ENCODE assay signal across 2 cellular contexts in the genomic region with DNA sequence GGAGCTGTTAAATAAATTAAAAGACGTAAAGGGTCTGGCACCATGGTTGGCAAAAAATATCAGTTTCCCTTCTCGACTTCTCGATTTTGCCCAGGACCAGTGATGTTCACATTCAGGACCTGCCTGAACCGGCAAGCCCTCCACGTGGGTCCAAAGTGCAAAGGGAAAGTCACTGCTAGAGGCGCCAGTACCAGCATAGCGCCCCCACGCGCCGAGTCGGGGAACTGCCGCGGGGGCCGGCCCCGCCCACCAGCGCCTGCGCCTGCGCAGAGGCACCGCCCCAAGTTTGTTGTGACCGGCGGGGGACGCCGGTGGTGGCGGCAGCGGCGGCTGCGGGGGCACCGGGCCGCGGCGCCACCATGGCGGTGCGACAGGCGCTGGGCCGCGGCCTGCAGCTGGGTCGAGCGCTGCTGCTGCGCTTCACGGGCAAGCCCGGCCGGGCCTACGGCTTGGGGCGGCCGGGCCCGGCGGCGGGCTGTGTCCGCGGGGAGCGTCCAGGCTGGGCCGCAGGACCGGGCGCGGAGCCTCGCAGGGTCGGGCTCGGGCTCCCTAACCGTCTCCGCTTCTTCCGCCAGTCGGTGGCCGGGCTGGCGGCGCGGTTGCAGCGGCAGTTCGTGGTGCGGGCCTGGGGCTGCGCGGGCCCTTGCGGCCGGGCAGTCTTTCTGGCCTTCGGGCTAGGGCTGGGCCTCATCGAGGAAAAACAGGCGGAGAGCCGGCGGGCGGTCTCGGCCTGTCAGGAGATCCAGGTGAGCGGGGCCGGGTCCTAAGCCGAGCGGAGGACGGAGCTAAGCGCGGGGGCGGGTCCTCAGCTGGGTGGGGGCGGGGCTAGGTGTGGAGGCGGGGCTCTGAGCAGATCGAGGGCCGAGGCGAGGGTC.
TF ChIP-seq lines count a peak whose summit lies in the region.

A gene (plus strand): TSS at position 269 of the 875 bp plus-strand sequence. CDS start 91 bp downstream, at position 360.

TF ChIP-seq in HEK293, 187 proteins besides CTCF, POLR2A, EP300 and RAD21 (continued from another document):
- TF ChIP-seq KLF10 (tag by site-specific recombination; IDR thresholded peaks at IDR 0.05) = 0 out of 2 replicates have a peak, but pooled peaks have one; percentile 34
- no peak for TF ChIP-seq ZNF624 (tag by site-specific recombination; IDR thresholded peaks at IDR 0.05)
- no peak for TF ChIP-seq ZNF514 (tag by site-specific recombination; IDR thresholded peaks at IDR 0.05)
- TF ChIP-seq KLF16 (tag by site-specific recombination; IDR thresholded peaks at IDR 0.05) = peak; percentile 67; the same call in 1 of the 2 replicates
- TF ChIP-seq YY2 (tag by site-specific recombination; IDR thresholded peaks at IDR 0.05) = no peak
- no peak for TF ChIP-seq ZNF558 (tag by site-specific recombination; IDR thresholded peaks at IDR 0.05)
- no peak for TF ChIP-seq ZNF830 (tag by site-specific recombination; IDR thresholded peaks at IDR 0.05; ENCODE audit: low read depth)
- no peak for TF ChIP-seq ZNF501 (tag by site-specific recombination; IDR thresholded peaks at IDR 0.05)
- TF ChIP-seq, protein P1, sequence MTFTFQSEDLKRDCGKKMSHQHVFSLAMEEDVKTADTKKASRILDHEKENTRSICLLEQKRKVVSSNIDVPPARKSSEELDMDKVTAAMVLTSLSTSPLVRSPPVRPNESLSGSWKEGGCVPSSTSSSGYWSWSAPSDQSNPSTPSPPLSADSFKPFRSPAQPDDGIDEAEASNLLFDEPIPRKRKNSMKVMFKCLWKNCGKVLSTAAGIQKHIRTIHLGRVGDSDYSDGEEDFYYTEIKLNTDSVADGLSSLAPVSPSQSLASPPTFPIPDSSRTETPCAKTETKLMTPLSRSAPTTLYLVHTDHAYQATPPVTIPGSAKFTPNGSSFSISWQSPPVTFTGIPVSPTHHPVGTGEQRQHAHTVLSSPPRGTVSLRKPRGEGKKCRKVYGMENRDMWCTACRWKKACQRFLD (tag by site-specific recombination; IDR thresholded peaks at IDR 0.05) = no peak
- TF ChIP-seq ZNF561 (tag by site-specific recombination; IDR thresholded peaks at IDR 0.05; ENCODE audit: borderline replicate concordance) = peak; percentile 18; the same call in 1 of the 2 replicates
- TF ChIP-seq ZNF600 (tag by site-specific recombination; IDR thresholded peaks at IDR 0.05) = peak; percentile 41; the same call in 1 of the 2 replicates
- TF ChIP-seq ZNF10 (tag by site-specific recombination; IDR thresholded peaks at IDR 0.05) = no peak
- TF ChIP-seq HOXA7 (CRISPR knock-in tag; IDR thresholded peaks at IDR 0.05; ENCODE audit: borderline replicate concordance) = no peak
TF ChIP-seq in HEK293: peak in this region for 26.

TF ChIP-seq in GM12878, 131 proteins besides CTCF, POLR2A, EP300 and RAD21 (continued from another document and continues in another):
- TF ChIP-seq, protein P2, sequence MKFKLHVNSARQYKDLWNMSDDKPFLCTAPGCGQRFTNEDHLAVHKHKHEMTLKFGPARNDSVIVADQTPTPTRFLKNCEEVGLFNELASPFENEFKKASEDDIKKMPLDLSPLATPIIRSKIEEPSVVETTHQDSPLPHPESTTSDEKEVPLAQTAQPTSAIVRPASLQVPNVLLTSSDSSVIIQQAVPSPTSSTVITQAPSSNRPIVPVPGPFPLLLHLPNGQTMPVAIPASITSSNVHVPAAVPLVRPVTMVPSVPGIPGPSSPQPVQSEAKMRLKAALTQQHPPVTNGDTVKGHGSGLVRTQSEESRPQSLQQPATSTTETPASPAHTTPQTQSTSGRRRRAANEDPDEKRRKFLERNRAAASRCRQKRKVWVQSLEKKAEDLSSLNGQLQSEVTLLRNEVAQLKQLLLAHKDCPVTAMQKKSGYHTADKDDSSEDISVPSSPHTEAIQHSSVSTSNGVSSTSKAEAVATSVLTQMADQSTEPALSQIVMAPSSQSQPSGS (IDR thresholded peaks at IDR 0.05; ENCODE audit: low read length) = no peak
- TF ChIP-seq, protein P3, sequence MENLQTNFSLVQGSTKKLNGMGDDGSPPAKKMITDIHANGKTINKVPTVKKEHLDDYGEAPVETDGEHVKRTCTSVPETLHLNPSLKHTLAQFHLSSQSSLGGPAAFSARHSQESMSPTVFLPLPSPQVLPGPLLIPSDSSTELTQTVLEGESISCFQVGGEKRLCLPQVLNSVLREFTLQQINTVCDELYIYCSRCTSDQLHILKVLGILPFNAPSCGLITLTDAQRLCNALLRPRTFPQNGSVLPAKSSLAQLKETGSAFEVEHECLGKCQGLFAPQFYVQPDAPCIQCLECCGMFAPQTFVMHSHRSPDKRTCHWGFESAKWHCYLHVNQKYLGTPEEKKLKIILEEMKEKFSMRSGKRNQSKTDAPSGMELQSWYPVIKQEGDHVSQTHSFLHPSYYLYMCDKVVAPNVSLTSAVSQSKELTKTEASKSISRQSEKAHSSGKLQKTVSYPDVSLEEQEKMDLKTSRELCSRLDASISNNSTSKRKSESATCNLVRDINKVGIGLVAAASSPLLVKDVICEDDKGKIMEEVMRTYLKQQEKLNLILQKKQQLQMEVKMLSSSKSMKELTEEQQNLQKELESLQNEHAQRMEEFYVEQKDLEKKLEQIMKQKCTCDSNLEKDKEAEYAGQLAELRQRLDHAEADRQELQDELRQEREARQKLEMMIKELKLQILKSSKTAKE (IDR thresholded peaks at IDR 0.05; ENCODE audit: low read depth, poor library complexity, severe bottlenecking) = no peak
- TF ChIP-seq SMARCA5 (IDR thresholded peaks at IDR 0.05) (peak; percentile 95), MTA2 (IDR thresholded peaks at IDR 0.05; ENCODE audit: low read depth) (no peak), CHD4 (IDR thresholded peaks at IDR 0.05) (no peak), ETV6 (conservative IDR thresholded peaks at IDR 0.05 in 1 of 2, IDR thresholded peaks at IDR 0.05 in 1 of 2; ENCODE audit: borderline replicate concordance in 1 of 2, low read depth in 1 of 2) (no peak), RCOR1 (conservative IDR thresholded peaks at IDR 0.05; ENCODE audit: low read depth, low read length) (no peak), BRCA1 (IDR thresholded peaks at IDR 0.05; ENCODE audit: low read depth, low read length) (no peak), CREM (IDR thresholded peaks at IDR 0.05; ENCODE audit: low read depth) (no peak), RELA (IDR thresholded peaks at IDR 0.05; ENCODE audit: borderline replicate concordance, partially characterized antibody) (no peak), TCF7 (IDR thresholded peaks at IDR 0.05; ENCODE audit: borderline replicate concordance) (no peak), SMAD1 (IDR thresholded peaks at IDR 0.05; ENCODE audit: low read depth, partially characterized antibody) (no peak), MEF2A (IDR thresholded peaks at IDR 0.05; ENCODE audit: insufficient read depth, low read depth, low read length) (no peak), PML (IDR thresholded peaks at IDR 0.05; ENCODE audit: low read length) (no peak), CEBPB (IDR thresholded peaks at IDR 0.05; ENCODE audit: borderline replicate concordance in 1 of 2, low read depth in 2 of 2, low read length in 2 of 2) (no peak), KAT2A (conservative IDR thresholded peaks at IDR 0.05; ENCODE audit: control insufficient read depth, low read depth, low read length) (no peak), ZNF24 (IDR thresholded peaks at IDR 0.05) (no peak), NR2C1 (IDR thresholded peaks at IDR 0.05) (peak; percentile 34; the same call in 1 of the 2 replicates)
- TF ChIP-seq, protein P4, sequence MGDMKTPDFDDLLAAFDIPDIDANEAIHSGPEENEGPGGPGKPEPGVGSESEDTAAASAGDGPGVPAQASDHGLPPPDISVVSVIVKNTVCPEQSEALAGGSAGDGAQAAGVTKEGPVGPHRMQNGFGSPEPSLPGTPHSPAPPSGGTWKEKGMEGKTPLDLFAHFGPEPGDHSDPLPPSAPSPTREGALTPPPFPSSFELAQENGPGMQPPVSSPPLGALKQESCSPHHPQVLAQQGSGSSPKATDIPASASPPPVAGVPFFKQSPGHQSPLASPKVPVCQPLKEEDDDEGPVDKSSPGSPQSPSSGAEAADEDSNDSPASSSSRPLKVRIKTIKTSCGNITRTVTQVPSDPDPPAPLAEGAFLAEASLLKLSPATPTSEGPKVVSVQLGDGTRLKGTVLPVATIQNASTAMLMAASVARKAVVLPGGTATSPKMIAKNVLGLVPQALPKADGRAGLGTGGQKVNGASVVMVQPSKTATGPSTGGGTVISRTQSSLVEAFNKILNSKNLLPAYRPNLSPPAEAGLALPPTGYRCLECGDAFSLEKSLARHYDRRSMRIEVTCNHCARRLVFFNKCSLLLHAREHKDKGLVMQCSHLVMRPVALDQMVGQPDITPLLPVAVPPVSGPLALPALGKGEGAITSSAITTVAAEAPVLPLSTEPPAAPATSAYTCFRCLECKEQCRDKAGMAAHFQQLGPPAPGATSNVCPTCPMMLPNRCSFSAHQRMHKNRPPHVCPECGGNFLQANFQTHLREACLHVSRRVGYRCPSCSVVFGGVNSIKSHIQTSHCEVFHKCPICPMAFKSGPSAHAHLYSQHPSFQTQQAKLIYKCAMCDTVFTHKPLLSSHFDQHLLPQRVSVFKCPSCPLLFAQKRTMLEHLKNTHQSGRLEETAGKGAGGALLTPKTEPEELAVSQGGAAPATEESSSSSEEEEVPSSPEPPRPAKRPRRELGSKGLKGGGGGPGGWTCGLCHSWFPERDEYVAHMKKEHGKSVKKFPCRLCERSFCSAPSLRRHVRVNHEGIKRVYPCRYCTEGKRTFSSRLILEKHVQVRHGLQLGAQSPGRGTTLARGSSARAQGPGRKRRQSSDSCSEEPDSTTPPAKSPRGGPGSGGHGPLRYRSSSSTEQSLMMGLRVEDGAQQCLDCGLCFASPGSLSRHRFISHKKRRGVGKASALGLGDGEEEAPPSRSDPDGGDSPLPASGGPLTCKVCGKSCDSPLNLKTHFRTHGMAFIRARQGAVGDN (IDR thresholded peaks at IDR 0.05) = no peak
- TF ChIP-seq, protein P5, sequence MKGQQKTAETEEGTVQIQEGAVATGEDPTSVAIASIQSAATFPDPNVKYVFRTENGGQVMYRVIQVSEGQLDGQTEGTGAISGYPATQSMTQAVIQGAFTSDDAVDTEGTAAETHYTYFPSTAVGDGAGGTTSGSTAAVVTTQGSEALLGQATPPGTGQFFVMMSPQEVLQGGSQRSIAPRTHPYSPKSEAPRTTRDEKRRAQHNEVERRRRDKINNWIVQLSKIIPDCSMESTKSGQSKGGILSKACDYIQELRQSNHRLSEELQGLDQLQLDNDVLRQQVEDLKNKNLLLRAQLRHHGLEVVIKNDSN (IDR thresholded peaks at IDR 0.05; ENCODE audit: borderline replicate concordance, extremely low read length, insufficient read depth, low read depth, low read length) = no peak
- TF ChIP-seq, protein P6, sequence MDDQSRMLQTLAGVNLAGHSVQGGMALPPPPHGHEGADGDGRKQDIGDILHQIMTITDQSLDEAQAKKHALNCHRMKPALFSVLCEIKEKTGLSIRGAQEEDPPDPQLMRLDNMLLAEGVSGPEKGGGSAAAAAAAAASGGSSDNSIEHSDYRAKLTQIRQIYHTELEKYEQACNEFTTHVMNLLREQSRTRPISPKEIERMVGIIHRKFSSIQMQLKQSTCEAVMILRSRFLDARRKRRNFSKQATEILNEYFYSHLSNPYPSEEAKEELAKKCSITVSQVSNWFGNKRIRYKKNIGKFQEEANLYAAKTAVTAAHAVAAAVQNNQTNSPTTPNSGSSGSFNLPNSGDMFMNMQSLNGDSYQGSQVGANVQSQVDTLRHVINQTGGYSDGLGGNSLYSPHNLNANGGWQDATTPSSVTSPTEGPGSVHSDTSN (IDR thresholded peaks at IDR 0.05; ENCODE audit: insufficient replicate concordance, low read depth, low read length) = no peak
- TF ChIP-seq, protein P7, sequence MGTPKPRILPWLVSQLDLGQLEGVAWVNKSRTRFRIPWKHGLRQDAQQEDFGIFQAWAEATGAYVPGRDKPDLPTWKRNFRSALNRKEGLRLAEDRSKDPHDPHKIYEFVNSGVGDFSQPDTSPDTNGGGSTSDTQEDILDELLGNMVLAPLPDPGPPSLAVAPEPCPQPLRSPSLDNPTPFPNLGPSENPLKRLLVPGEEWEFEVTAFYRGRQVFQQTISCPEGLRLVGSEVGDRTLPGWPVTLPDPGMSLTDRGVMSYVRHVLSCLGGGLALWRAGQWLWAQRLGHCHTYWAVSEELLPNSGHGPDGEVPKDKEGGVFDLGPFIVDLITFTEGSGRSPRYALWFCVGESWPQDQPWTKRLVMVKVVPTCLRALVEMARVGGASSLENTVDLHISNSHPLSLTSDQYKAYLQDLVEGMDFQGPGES (IDR thresholded peaks at IDR 0.05) = no peak
- TF ChIP-seq, protein P8, sequence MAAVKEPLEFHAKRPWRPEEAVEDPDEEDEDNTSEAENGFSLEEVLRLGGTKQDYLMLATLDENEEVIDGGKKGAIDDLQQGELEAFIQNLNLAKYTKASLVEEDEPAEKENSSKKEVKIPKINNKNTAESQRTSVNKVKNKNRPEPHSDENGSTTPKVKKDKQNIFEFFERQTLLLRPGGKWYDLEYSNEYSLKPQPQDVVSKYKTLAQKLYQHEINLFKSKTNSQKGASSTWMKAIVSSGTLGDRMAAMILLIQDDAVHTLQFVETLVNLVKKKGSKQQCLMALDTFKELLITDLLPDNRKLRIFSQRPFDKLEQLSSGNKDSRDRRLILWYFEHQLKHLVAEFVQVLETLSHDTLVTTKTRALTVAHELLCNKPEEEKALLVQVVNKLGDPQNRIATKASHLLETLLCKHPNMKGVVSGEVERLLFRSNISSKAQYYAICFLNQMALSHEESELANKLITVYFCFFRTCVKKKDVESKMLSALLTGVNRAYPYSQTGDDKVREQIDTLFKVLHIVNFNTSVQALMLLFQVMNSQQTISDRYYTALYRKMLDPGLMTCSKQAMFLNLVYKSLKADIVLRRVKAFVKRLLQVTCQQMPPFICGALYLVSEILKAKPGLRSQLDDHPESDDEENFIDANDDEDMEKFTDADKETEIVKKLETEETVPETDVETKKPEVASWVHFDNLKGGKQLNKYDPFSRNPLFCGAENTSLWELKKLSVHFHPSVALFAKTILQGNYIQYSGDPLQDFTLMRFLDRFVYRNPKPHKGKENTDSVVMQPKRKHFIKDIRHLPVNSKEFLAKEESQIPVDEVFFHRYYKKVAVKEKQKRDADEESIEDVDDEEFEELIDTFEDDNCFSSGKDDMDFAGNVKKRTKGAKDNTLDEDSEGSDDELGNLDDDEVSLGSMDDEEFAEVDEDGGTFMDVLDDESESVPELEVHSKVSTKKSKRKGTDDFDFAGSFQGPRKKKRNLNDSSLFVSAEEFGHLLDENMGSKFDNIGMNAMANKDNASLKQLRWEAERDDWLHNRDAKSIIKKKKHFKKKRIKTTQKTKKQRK (IDR thresholded peaks at IDR 0.05; ENCODE audit: low read depth, low read length) = no peak
